ENCODE assay signal across 8 cellular contexts in genomic region chr19:55625004-55625326, GRCh38.
DNase-seq lines count a peak whose midpoint lies in the region; ATAC-seq lines count a peak whose summit lies in the region.

No MANE protein-coding gene starts in this region.

- peaks cover 40% of the 10 kb centered on the region for H3K4me1 Mint-ChIP-seq in central memory CD8-positive, alpha-beta T cell

- peaks cover 17% of the 10 kb centered on the region for H3K36me3 Mint-ChIP-seq in central memory CD8-positive, alpha-beta T cell (ENCODE audit: insufficient read depth)

- no peak for DNase-seq in central memory CD8-positive, alpha-beta T cell (ENCODE audit: low spot score in 2 of 2)
- no peak for DNase-seq in stimulated activated naive CD4-positive, alpha-beta T cell (lab: John Stamatoyannopoulos, UW)
- DNase-seq in epidermal melanocyte (ENCODE audit: insufficient read length, low spot score) (no peak), NCI-H2029 (lab: John Stamatoyannopoulos, UW) (no peak)

- H3K9me3 ChIP-seq in HUES48 (ENCODE audit: control insufficient read depth, insufficient read depth, low read length) (no peaks in the 10 kb centered on the region), muscle layer of duodenum (ENCODE audit: control insufficient read depth in 1 of 2, low read length in 2 of 2) (no peaks in the 10 kb centered on the region)

- no peak overlapping the region for H3K9ac ChIP-seq in HUES48 (ENCODE audit: low read depth, low read length)

- no peaks in the 10 kb centered on the region for H3K79me2 ChIP-seq in ACC112 (ENCODE audit: control insufficient read depth, insufficient read depth, low read length, unreplicated experiment)

- no peaks in the 10 kb centered on the region for H3K27me3 ChIP-seq in ACC112 (ENCODE audit: insufficient read depth, low read length)
- no peaks in the 10 kb centered on the region for H3K27me3 ChIP-seq in HUES48 (ENCODE audit: control insufficient read depth, insufficient read depth, low read length)
- no peaks in the 10 kb centered on the region for H3K27me3 ChIP-seq in muscle layer of duodenum (ENCODE audit: low read depth, low read length)

- H3K36me3 ChIP-seq in ACC112 (ENCODE audit: insufficient read depth, low read length) (no peaks in the 10 kb centered on the region), HUES48 (ENCODE audit: control insufficient read depth, insufficient read depth, low read length) (peaks cover 13% of the 10 kb centered on the region), muscle layer of duodenum (ENCODE audit: control insufficient read depth in 1 of 2, insufficient read depth in 2 of 2, low read length in 2 of 2) (peaks cover 3 to 19% of the 10 kb centered on the region in 2 donors)

- no peak for ATAC-seq in central memory CD8-positive, alpha-beta T cell (replicated peaks; ENCODE audit: extremely low read depth, poor library complexity, severe bottlenecking)
- ATAC-seq in GM19324 (IDR thresholded peaks at IDR 0.05; ENCODE audit: low FRiP score, unreplicated experiment), result no peak

- peak overlapping the region; percentile 43 for H2AFZ ChIP-seq in ACC112 (ENCODE audit: low read length, unreplicated experiment)

- H3K4me3 Mint-ChIP-seq in central memory CD8-positive, alpha-beta T cell, result peak overlapping the region; percentile 79

- H3K4me3 ChIP-seq in ACC112 (ENCODE audit: low read depth, low read length) (peak overlapping the region; percentile 78), HUES48 (ENCODE audit: low read depth, low read length) (peak overlapping the region; percentile 69), muscle layer of duodenum (ENCODE audit: low read depth in 1 of 2, low read length in 2 of 2) (peak overlapping the region; percentile 65 to 66)

- H3K9me3 Mint-ChIP-seq in central memory CD8-positive, alpha-beta T cell, result no peaks in the 10 kb centered on the region

- H3K4me1 ChIP-seq in ACC112 (ENCODE audit: control insufficient read depth, insufficient read depth, low read length, unreplicated experiment) (no peaks in the 10 kb centered on the region), HUES48 (ENCODE audit: control insufficient read depth, insufficient read depth, low read length) (no peaks in the 10 kb centered on the region), muscle layer of duodenum (ENCODE audit: control insufficient read depth in 1 of 2, insufficient read depth in 2 of 2, low read length in 2 of 2) (peaks cover 0 to 15% of the 10 kb centered on the region in 2 donors)

- no peak overlapping the region for H3K27ac ChIP-seq in ACC112 (ENCODE audit: low read depth, low read length)
- peak overlapping the region; percentile 98 for H3K27ac ChIP-seq in HUES48 (ENCODE audit: low read depth, low read length)
- H3K27ac ChIP-seq in muscle layer of duodenum (ENCODE audit: low read length), result no peak overlapping the region

- H3K27ac Mint-ChIP-seq in central memory CD8-positive, alpha-beta T cell (ENCODE audit: low read depth), result peak overlapping the region; percentile 93

- H3K27me3 Mint-ChIP-seq in central memory CD8-positive, alpha-beta T cell, result no peaks in the 10 kb centered on the region
